ENCODE assay signal across 2 cellular contexts in genomic region chr3:196055683-196056270, GRCh38.
A peak's percentile ranks its signal among the peaks of the same experiment; 100 is the strongest.
TF ChIP-seq lines count a peak whose summit lies in the region.

No MANE protein-coding gene starts in this region.

TF ChIP-seq in HCT116, 20 proteins besides CTCF, POLR2A, EP300 and RAD21:
- TF ChIP-seq SRF (IDR thresholded peaks at IDR 0.05; ENCODE audit: low read depth) = no peak
- TF ChIP-seq FOSL1 (IDR thresholded peaks at IDR 0.05; ENCODE audit: low read depth) = no peak
- peak; percentile 89 for TF ChIP-seq ATF3 (IDR thresholded peaks at IDR 0.05)
- TF ChIP-seq SIN3A (IDR thresholded peaks at IDR 0.05; ENCODE audit: low read depth) = no peak
- no peak for TF ChIP-seq EZH2 (IDR thresholded peaks at IDR 0.05)
- TF ChIP-seq REST (IDR thresholded peaks at IDR 0.05; ENCODE audit: low read depth) = no peak
- TF ChIP-seq CEBPB (IDR thresholded peaks at IDR 0.05; ENCODE audit: low read depth) = peak; percentile 80

TF ChIP-seq in H1, 55 proteins besides CTCF, POLR2A, EP300 and RAD21:
- TF ChIP-seq ATF3 (IDR thresholded peaks at IDR 0.05; ENCODE audit: insufficient read depth, low read depth, low read length) = peak; percentile 1; the same call in 1 of the 2 replicates
- TF ChIP-seq SRF (IDR thresholded peaks at IDR 0.05; ENCODE audit: low read depth, low read length) = no peak
- TF ChIP-seq POLR2AphosphoS5 (IDR thresholded peaks at IDR 0.05; ENCODE audit: low read depth, low read length) = 0 out of 2 replicates have a peak, but pooled peaks have one; percentile 31
